ENCODE assay signal across 1 cellular context in the genomic region with DNA sequence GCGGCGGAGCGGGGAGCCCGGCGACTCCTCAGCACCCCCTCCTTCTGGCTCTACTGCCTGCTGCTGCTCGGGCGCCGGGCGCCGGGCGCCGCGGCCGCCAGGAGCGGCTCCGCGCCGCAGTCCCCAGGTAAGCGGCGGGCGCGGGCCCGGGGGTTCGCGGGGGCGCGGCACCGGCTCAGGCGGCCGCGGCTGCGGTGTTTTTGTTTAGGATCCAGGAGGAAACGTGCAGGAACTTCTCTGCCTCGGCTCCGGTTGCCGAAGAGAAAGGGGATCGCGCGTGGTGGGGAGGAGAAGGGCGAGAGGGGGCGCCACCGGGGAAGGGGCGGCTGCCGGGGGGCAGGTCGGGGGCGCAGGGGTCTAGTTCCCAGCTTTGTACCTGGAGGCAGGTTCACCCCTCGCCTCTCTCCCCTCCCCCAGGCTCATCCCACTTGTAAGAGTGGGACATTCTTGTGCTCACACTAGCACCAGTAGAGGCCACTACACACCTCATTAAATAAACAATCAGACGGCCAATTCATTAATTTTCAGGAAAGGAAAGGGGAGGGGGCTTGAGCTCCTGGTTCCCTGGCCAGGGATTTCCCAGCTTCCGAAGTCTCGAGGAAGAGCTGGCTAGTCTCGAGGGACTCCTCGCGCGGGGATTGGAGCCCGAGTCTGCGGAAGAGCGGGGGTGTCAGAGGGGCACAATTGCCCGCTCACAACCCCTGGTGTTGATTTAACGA.
TF ChIP-seq lines count a peak whose summit lies in the region.

No MANE protein-coding gene starts in this region.

TF ChIP-seq in HEK293, 187 proteins besides CTCF, POLR2A, EP300 and RAD21 (continued from another document):
- no peak for TF ChIP-seq PRDM2 (tag by site-specific recombination; IDR thresholded peaks at IDR 0.05; ENCODE audit: borderline replicate concordance)
- 0 out of 2 replicates have a peak, but pooled peaks have one; percentile 30 for TF ChIP-seq KLF17 (tag by site-specific recombination; IDR thresholded peaks at IDR 0.05)
- TF ChIP-seq ZXDB (tag by site-specific recombination; IDR thresholded peaks at IDR 0.05): peak; percentile 91
- TF ChIP-seq HOXA7 (CRISPR knock-in tag; IDR thresholded peaks at IDR 0.05; ENCODE audit: borderline replicate concordance): no peak
- TF ChIP-seq ZNF239 (tag by site-specific recombination; IDR thresholded peaks at IDR 0.05): no peak
- TF ChIP-seq ZNF433 (tag by site-specific recombination; IDR thresholded peaks at IDR 0.05; ENCODE audit: low read depth): no peak
- no peak for TF ChIP-seq ZNF555 (tag by site-specific recombination; conservative IDR thresholded peaks at IDR 0.05)
- TF ChIP-seq ZNF629 (tag by site-specific recombination; IDR thresholded peaks at IDR 0.05): peak; percentile 77
- peak; percentile 70 for TF ChIP-seq ZSCAN30 (tag by site-specific recombination; IDR thresholded peaks at IDR 0.05)
